Comparison of ENCODE assay signal across 25 cellular contexts in the genomic region with DNA sequence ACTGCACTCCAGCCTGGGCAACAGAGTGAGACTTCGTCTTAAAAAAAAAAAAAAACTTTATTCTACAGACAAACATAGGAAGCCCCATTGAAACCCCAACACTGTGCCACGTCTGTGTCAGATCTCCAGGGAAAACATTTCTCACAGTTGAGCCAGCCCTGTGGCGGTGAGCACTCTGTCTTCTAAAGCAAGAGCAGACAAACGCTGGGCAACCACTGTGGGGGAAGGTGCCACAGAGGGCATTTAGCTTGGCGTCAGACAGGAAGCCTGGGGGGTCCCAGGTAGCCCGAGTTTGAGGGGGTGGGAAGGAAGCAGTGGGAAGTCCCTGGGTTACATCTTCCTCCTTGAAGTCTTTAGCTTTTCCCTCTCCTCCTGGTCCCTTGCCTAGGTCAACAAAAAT. TPM values are rescaled to one million over a fixed set of nuclear protein-coding genes. Genes with fewer than 3 reads are reported as not detected.
A peak's percentile ranks its signal among the peaks of the same experiment; 100 is the strongest.
DNase-seq lines count a peak whose midpoint lies in the region; ATAC-seq, FAIRE-seq and TF ChIP-seq lines count a peak whose summit lies in the region.
"Had no signal": no experiment of that assay in that cellular context is flagged by ENCODE, and none has a peak within 500 bp of the region (broad histone marks: within the 10 kb centered on the region; RNA-seq: fewer than 3 reads in every experiment).

No MANE protein-coding gene starts in this region.

- intact Hi-C loops in left colon (cut with DNase I, micrococcal nuclease): no loop called here
- intact Hi-C loops in activated CD4-positive, alpha-beta T cell treated with anti-CD3 and anti-CD28 coated beads, Interleukin-2, amount 10 ng/mL, durations not matched to agents 24 days and 14 days (cut with micrococcal nuclease): loop anchor here (5.0 to 10.0 kb wide), 3 partner anchors 87 to 335 kb away; a partner anchor contains a TSS

- peaks cover 25% of the 10 kb centered on the region for H3K4me1 ChIP-seq in BLaER1
- no peaks in the 10 kb centered on the region for H3K4me1 ChIP-seq in H9 (ENCODE audit: insufficient read depth, low read length)
- H3K4me1 ChIP-seq: SJSA1 had no signal

- H3K36me3 Mint-ChIP-seq in H9 (ENCODE audit: insufficient read depth in 1 of 3, low read depth in 3 of 3): no peaks in the 10 kb centered on the region
- peaks cover 16% of the 10 kb centered on the region for H3K36me3 Mint-ChIP-seq in stimulated activated memory B cell treated with anti-CD40 and anti-IgM and Interleukin-4, amounts not matched to agents 10 μg/mL and 1 μg/mL and 100 μg/mL, for 72 hours
- peaks cover 2% of the 10 kb centered on the region for H3K36me3 Mint-ChIP-seq in activated CD4-positive, alpha-beta T cell treated with anti-CD3 and anti-CD28 coated beads, Interleukin-2, amount 10 ng/mL, durations not matched to agents 24 days and 14 days (ENCODE audit: low read depth)

- no peaks in the 10 kb centered on the region for H3K79me1 ChIP-seq in H9 (ENCODE audit: insufficient read depth, low read depth, low read length, poor library complexity, severe bottlenecking)

- no peak overlapping the region for H3K4me3 ChIP-seq in BLaER1
- H3K4me3 ChIP-seq: GM12878, GM23338, SJSA1 had no signal

- no peak overlapping the region for H3K27ac Mint-ChIP-seq in H9
- no peak overlapping the region for H3K27ac Mint-ChIP-seq in stimulated activated memory B cell treated with anti-CD40 and anti-IgM and Interleukin-4, amounts not matched to agents 10 μg/mL and 1 μg/mL and 100 μg/mL, for 72 hours
- no peak overlapping the region for H3K27ac Mint-ChIP-seq in activated CD4-positive, alpha-beta T cell treated with anti-CD3 and anti-CD28 coated beads, Interleukin-2, amount 10 ng/mL, durations not matched to agents 24 days and 14 days
- H3K27ac Mint-ChIP-seq: CD4-positive, CD25-positive, alpha-beta regulatory T cell; GM23338 had no signal

- no peak overlapping the region for H3K18ac ChIP-seq in H9 (ENCODE audit: insufficient read length, low read depth, low read length)

- no peak overlapping the region for H2BK12ac ChIP-seq in H9 (ENCODE audit: insufficient read length, low read depth, low read length)

- no peak overlapping the region for H3T11ph ChIP-seq in H9 (ENCODE audit: low read length)

- no peak overlapping the region for H2AK5ac ChIP-seq in H9 (ENCODE audit: insufficient read length, low read length)

- no peak overlapping the region for H2AFZ ChIP-seq in H9 (ENCODE audit: low read length)
- H2AFZ ChIP-seq: GM23338 had no signal

- TF ChIP-seq CTCF in H9 (conservative IDR thresholded peaks at IDR 0.05): no peak

- no CpG with 5 or more reads among the region's 6 CpGs for WGBS in H9 (ENCODE audit: extremely low coverage, insufficient read length, low lambda C conversion rate)

- no peak overlapping the region for H2BK15ac ChIP-seq in H9 (ENCODE audit: low read depth, low read length)

- no peak overlapping the region for H3K23ac ChIP-seq in H9 (ENCODE audit: insufficient read length, low read depth, low read length)

- peaks cover 5% of the 10 kb centered on the region; the same call in 1 of the 2 replicates for H4K20me1 ChIP-seq in BLaER1
- H4K20me1 ChIP-seq in H9 (ENCODE audit: control insufficient read depth, insufficient read depth, insufficient read length): no peaks in the 10 kb centered on the region

- H3K4me1 Mint-ChIP-seq in H9: peaks cover 0 to 4% of the 10 kb centered on the region in 2 experiments; a peak in 1 of 4 replicates
- peaks cover 16% of the 10 kb centered on the region for H3K4me1 Mint-ChIP-seq in stimulated activated memory B cell treated with anti-CD40 and anti-IgM and Interleukin-4, amounts not matched to agents 10 μg/mL and 1 μg/mL and 100 μg/mL, for 72 hours
- H3K4me1 Mint-ChIP-seq in activated CD4-positive, alpha-beta T cell treated with anti-CD3 and anti-CD28 coated beads, Interleukin-2, amount 10 ng/mL, durations not matched to agents 24 days and 14 days: peaks cover 7% of the 10 kb centered on the region

- H2BK5ac ChIP-seq in H9 (ENCODE audit: insufficient read length, low read length): no peak overlapping the region

- H3K56ac ChIP-seq in H9 (ENCODE audit: insufficient read length, low read depth, low read length): no peak overlapping the region

- peak; percentile 31 for ATAC-seq in stimulated activated memory B cell treated with anti-CD40 and anti-IgM and Interleukin-4, amounts not matched to agents 10 μg/mL and 1 μg/mL and 100 μg/mL, for 72 hours
- no peak for ATAC-seq in left colon
- ATAC-seq: GM12878, GM23338, HCT116, Panc1 had no signal

- H3K4me2 ChIP-seq in BLaER1: peak overlapping the region; percentile 72
- no peak overlapping the region for H3K4me2 ChIP-seq in H9 (ENCODE audit: insufficient read depth, insufficient read length, low read length)
- H3K4me2 ChIP-seq: GM23338 had no signal

- no peak overlapping the region for H2BK20ac ChIP-seq in H9 (ENCODE audit: low read depth, low read length, poor library complexity, severe bottlenecking)

- H3K27me3 Mint-ChIP-seq in H9 (ENCODE audit: low read depth): peaks cover 53% of the 10 kb centered on the region
- H3K27me3 Mint-ChIP-seq in stimulated activated memory B cell treated with anti-CD40 and anti-IgM and Interleukin-4, amounts not matched to agents 10 μg/mL and 1 μg/mL and 100 μg/mL, for 72 hours: no peaks in the 10 kb centered on the region
- H3K27me3 Mint-ChIP-seq in activated CD4-positive, alpha-beta T cell treated with anti-CD3 and anti-CD28 coated beads, Interleukin-2, amount 10 ng/mL, durations not matched to agents 24 days and 14 days: peaks cover 12% of the 10 kb centered on the region
- H3K27me3 Mint-ChIP-seq: CD4-positive, CD25-positive, alpha-beta regulatory T cell had no signal

- no peak for FAIRE-seq in GM12892 (lab: Jason Lieb, UNC)
- FAIRE-seq: A204.1, GM12878 had no signal

- H2BK120ac ChIP-seq in H9 (ENCODE audit: low read depth, low read length, poor library complexity, severe bottlenecking): no peak overlapping the region

- TF ChIP-seq POLR2A in GM12892 (IDR thresholded peaks at IDR 0.05; ENCODE audit: low read depth, low read length): no peak

- peak; percentile 18 for DNase-seq in H9
- DNase-seq in epithelial cell of prostate (ENCODE audit: low read depth, low spot score): no peak
- DNase-seq in left colon: no peak
- DNase-seq in GM12892 (ENCODE audit: insufficient read length): no peak
- DNase-seq in activated CD4-positive, alpha-beta T cell treated with anti-CD3 and anti-CD28 coated beads, Interleukin-2, amount 10 ng/mL, durations not matched to agents 24 days and 14 days: no peak
- DNase-seq: CD4-positive, CD25-positive, alpha-beta regulatory T cell; COR-L47; DMS79; MV-4-11; NCI-H1694; NCI-H2081; NCI-H2171; NCI-H345; NCI-H524; NCI-H774; NK-92 treated with Interleukin-12 subunit alpha and Interleukin-12 subunit beta, amount 100 ng/mL, for 24 hours had no signal

- no peak overlapping the region for H3K4ac ChIP-seq in H9 (ENCODE audit: low read depth, low read length)

- H3K4me3 Mint-ChIP-seq in H9: no peak overlapping the region
- no peak overlapping the region for H3K4me3 Mint-ChIP-seq in stimulated activated memory B cell treated with anti-CD40 and anti-IgM and Interleukin-4, amounts not matched to agents 10 μg/mL and 1 μg/mL and 100 μg/mL, for 72 hours
- H3K4me3 Mint-ChIP-seq in activated CD4-positive, alpha-beta T cell treated with anti-CD3 and anti-CD28 coated beads, Interleukin-2, amount 10 ng/mL, durations not matched to agents 24 days and 14 days: no peak overlapping the region
- H3K4me3 Mint-ChIP-seq: CD4-positive, CD25-positive, alpha-beta regulatory T cell; GM23338 had no signal

- H3K79me2 ChIP-seq in H9 (ENCODE audit: insufficient read depth, low read length): no peaks in the 10 kb centered on the region

- H3K9me3 ChIP-seq in BLaER1 (no peaks in the 10 kb centered on the region), H9 (ENCODE audit: control insufficient read depth, low read depth, low read length) (no peaks in the 10 kb centered on the region)
- H3K9me3 ChIP-seq: SJSA1 had no signal

- H4K91ac ChIP-seq in H9 (ENCODE audit: insufficient read length, low read depth, low read length): no peak overlapping the region

- H3K9me3 Mint-ChIP-seq in H9: no peaks in the 10 kb centered on the region
- no peaks in the 10 kb centered on the region for H3K9me3 Mint-ChIP-seq in stimulated activated memory B cell treated with anti-CD40 and anti-IgM and Interleukin-4, amounts not matched to agents 10 μg/mL and 1 μg/mL and 100 μg/mL, for 72 hours
- no peaks in the 10 kb centered on the region for H3K9me3 Mint-ChIP-seq in activated CD4-positive, alpha-beta T cell treated with anti-CD3 and anti-CD28 coated beads, Interleukin-2, amount 10 ng/mL, durations not matched to agents 24 days and 14 days
- H3K9me3 Mint-ChIP-seq: CD4-positive, CD25-positive, alpha-beta regulatory T cell; GM23338 had no signal

- no peaks in the 10 kb centered on the region for H3K36me3 ChIP-seq in BLaER1
- H3K36me3 ChIP-seq: SJSA1 had no signal

- no peaks in the 10 kb centered on the region for H3K23me2 ChIP-seq in H9 (ENCODE audit: insufficient read length, low read depth, low read length, poor library complexity, severe bottlenecking)

- H3K27ac ChIP-seq in BLaER1 (no peak overlapping the region), H9 (ENCODE audit: insufficient read length, low read depth, low read length) (no peak overlapping the region), epithelial cell of prostate (peak overlapping the region; percentile 66)
- H3K27ac ChIP-seq: SJSA1 had no signal

- no peak overlapping the region for H4K5ac ChIP-seq in H9 (ENCODE audit: insufficient read length, low read depth, low read length)

- H3K9ac ChIP-seq in BLaER1 (no peak overlapping the region), H9 (ENCODE audit: extremely low read depth, insufficient read length, low read length) (no peak overlapping the region)

- H3K27me3 ChIP-seq in BLaER1: no peaks in the 10 kb centered on the region
- peaks cover 4% of the 10 kb centered on the region for H3K27me3 ChIP-seq in H9 (ENCODE audit: insufficient read depth, low read length)

- no peak overlapping the region for H3K14ac ChIP-seq in H9 (ENCODE audit: insufficient read depth, low read length)

- H4K8ac ChIP-seq in H9 (replicated peaks; ENCODE audit: insufficient read length, low read depth, low read length): no peak overlapping the region

RNA-seq across cellular contexts. Expression of a gene that starts 16.0 kb away (rescaled TPM):
- total RNA-seq in H9 (2021) (0.70 and 1.1 TPM in 2 replicates), left colon (1 to 10 TPM; 2.0 to 3.2 TPM)
- polyA plus RNA-seq in GM12892 (2012; ENCODE audit: missing spikeins): 2.2 TPM
- 1.8 and 1.9 TPM in 2 replicates for total RNA-seq in activated CD4-positive, alpha-beta T cell treated with anti-CD3 and anti-CD28 coated beads, Interleukin-2, amount 10 ng/mL, durations not matched to agents 24 days and 14 days

RNA-seq across cellular contexts. Expression of a gene that starts 16.1 kb away (rescaled TPM):
- total RNA-seq in H9 (2021) (9.1 and 11.8 TPM in 2 replicates), left colon (10 to 100 TPM in 1 of 2 donors, 1 to 10 TPM in 1; 9.2 to 11.3 TPM)
- 26.9 TPM for polyA plus RNA-seq in GM12892 (2012; ENCODE audit: missing spikeins)
- total RNA-seq in activated CD4-positive, alpha-beta T cell treated with anti-CD3 and anti-CD28 coated beads, Interleukin-2, amount 10 ng/mL, durations not matched to agents 24 days and 14 days: 24.3 and 25.7 TPM in 2 replicates

RNA-seq across cellular contexts. Expression of a gene that starts 26.7 kb away (rescaled TPM):
- total RNA-seq in H9 (2021) (170 and 188 TPM in 2 replicates), left colon (100 to 1,000 TPM; 135 to 151 TPM)
- 208 TPM for polyA plus RNA-seq in GM12892 (2012; ENCODE audit: missing spikeins)
- total RNA-seq in activated CD4-positive, alpha-beta T cell treated with anti-CD3 and anti-CD28 coated beads, Interleukin-2, amount 10 ng/mL, durations not matched to agents 24 days and 14 days: 92.7 and 102 TPM in 2 replicates

RNA-seq across cellular contexts. Expression of a gene that starts 27.0 kb away (rescaled TPM):
- total RNA-seq in H9 (2021) (37.2 and 37.4 TPM in 2 replicates), left colon (10 to 100 TPM; 14.1 to 15.8 TPM)
- 9.4 TPM for polyA plus RNA-seq in GM12892 (2012; ENCODE audit: missing spikeins)
- 20.9 and 23.9 TPM in 2 replicates for total RNA-seq in activated CD4-positive, alpha-beta T cell treated with anti-CD3 and anti-CD28 coated beads, Interleukin-2, amount 10 ng/mL, durations not matched to agents 24 days and 14 days

RNA-seq across cellular contexts. Expression of a gene that starts 45.7 kb away (rescaled TPM):
- 1.4 and 1.6 TPM in 2 replicates for total RNA-seq in H9 (2021)
- total RNA-seq in left colon: not detected
- polyA plus RNA-seq in GM12892 (2012; ENCODE audit: missing spikeins): 0.36 TPM
- not detected in 2 replicates for total RNA-seq in activated CD4-positive, alpha-beta T cell treated with anti-CD3 and anti-CD28 coated beads, Interleukin-2, amount 10 ng/mL, durations not matched to agents 24 days and 14 days
- total RNA-seq: CD4-positive, CD25-positive, alpha-beta regulatory T cell; HT1080; SJSA1 had no signal
- polyA plus RNA-seq: CD4-positive, CD25-positive, alpha-beta regulatory T cell; GM12878 had no signal
